8 cellular contexts compared by ENCODE assay signal in genomic region chr22:39146256-39147101, GRCh38. TPM values are rescaled to one million over a fixed set of nuclear protein-coding genes. Genes with fewer than 3 reads are reported as not detected.
A peak's percentile ranks its signal among the peaks of the same experiment; 100 is the strongest.
DNase-seq lines count a peak whose midpoint lies in the region; ATAC-seq and TF ChIP-seq lines count a peak whose summit lies in the region.

No MANE protein-coding gene starts in this region.

- H3K9ac ChIP-seq in colonic mucosa (ENCODE audit: low read depth in 2 of 2, low read length in 2 of 2), result peak overlapping the region; percentile 74 to 75

- H3K4me3 ChIP-seq in heart left ventricle, result peak overlapping the region in 11 of 12 donors; percentile 86 to 99 (median 95)
- H3K4me3 ChIP-seq in colonic mucosa, result peak overlapping the region; percentile 90
- peak overlapping the region; percentile 57 for H3K4me3 ChIP-seq in naive thymus-derived CD4-positive, alpha-beta T cell (ENCODE audit: low read length)
- H3K4me3 ChIP-seq in vagina, result peak overlapping the region; percentile 70 to 73

- no peaks in the 10 kb centered on the region for H3K9me3 Mint-ChIP-seq in naive thymus-derived CD4-positive, alpha-beta T cell

- H3K27ac Mint-ChIP-seq in naive thymus-derived CD4-positive, alpha-beta T cell, result peak overlapping the region; percentile 87 to 100 (median 98)

- DNase-seq in heart left ventricle (peak in 1 of 5 donors; percentile 23), Right ventricle myocardium superior (no peak), colonic mucosa (no peak), vagina (ENCODE audit: extremely low spot score in 2 of 2) (peak in 1 of 2 donors; percentile 88), NCI-H510A (lab: John Stamatoyannopoulos, UW) (no peak), NAMALWA (ENCODE audit: low spot score) (no peak)
- no peak for DNase-seq in naive thymus-derived CD4-positive, alpha-beta T cell

- TF ChIP-seq CTCF in heart left ventricle (IDR thresholded peaks at IDR 0.05), result no peak
- no peak for TF ChIP-seq CTCF in colonic mucosa (IDR thresholded peaks at IDR 0.05)
- TF ChIP-seq CTCF in vagina (IDR thresholded peaks at IDR 0.05), result no peak

- H3K36me3 Mint-ChIP-seq in naive thymus-derived CD4-positive, alpha-beta T cell, result peaks cover 0 to 7% (median 0%) of the 10 kb centered on the region in 5 donors

- no peaks in the 10 kb centered on the region for H3K9me3 ChIP-seq in heart left ventricle
- H3K9me3 ChIP-seq in colonic mucosa, result no peaks in the 10 kb centered on the region
- H3K9me3 ChIP-seq in naive thymus-derived CD4-positive, alpha-beta T cell (ENCODE audit: control insufficient read depth in 2 of 3, low read length in 3 of 3), result no peaks in the 10 kb centered on the region
- no peaks in the 10 kb centered on the region for H3K9me3 ChIP-seq in vagina

- H3K27me3 Mint-ChIP-seq in naive thymus-derived CD4-positive, alpha-beta T cell, result no peaks in the 10 kb centered on the region

- 51 to 61% (median 58%) methylated on average over 6 of the region's 6 CpGs for WGBS in heart left ventricle, 4 donors

- H3K27ac ChIP-seq in heart left ventricle (peak overlapping the region; percentile 68 to 99 (median 95)), colonic mucosa (peak overlapping the region; percentile 80), vagina (peak overlapping the region; percentile 99)
- peak overlapping the region; percentile 97 for H3K27ac ChIP-seq in naive thymus-derived CD4-positive, alpha-beta T cell (ENCODE audit: low read depth, low read length)

- H3K36me3 ChIP-seq in heart left ventricle (peaks cover 0 to 25% (median 9%) of the 10 kb centered on the region in 9 donors), colonic mucosa (no peaks in the 10 kb centered on the region), vagina (no peaks in the 10 kb centered on the region)
- H3K36me3 ChIP-seq in naive thymus-derived CD4-positive, alpha-beta T cell (ENCODE audit: control insufficient read depth in 2 of 3, insufficient read depth in 3 of 3, low read length in 3 of 3), result peaks cover 0 to 33% (median 0%) of the 10 kb centered on the region in 3 experiments

- TF ChIP-seq POLR2A in heart left ventricle (IDR thresholded peaks at IDR 0.05) (no peak), vagina (IDR thresholded peaks at IDR 0.05) (no peak)

- intact Hi-C loops in heart left ventricle (cut with DNase I) (no loop called here), Right ventricle myocardium superior (cut with DNase I) (no loop called here), colonic mucosa (cut with DNase I) (no loop called here), vagina (cut with DNase I) (no loop called here)
- intact Hi-C loops in naive thymus-derived CD4-positive, alpha-beta T cell (cut with micrococcal nuclease), result no loop called here

- POLR2A ChIA-PET in naive thymus-derived CD4-positive, alpha-beta T cell (lab: Charles Lee), result interaction anchor here (0.7 kb wide), 1 partner anchor 1662 kb away, joined by 3 read pairs; no protein-coding TSS in a partner anchor

- peaks cover 0 to 82% (median 51%) of the 10 kb centered on the region in 12 donors for H3K4me1 ChIP-seq in heart left ventricle
- H3K4me1 ChIP-seq in colonic mucosa, result peaks cover 5% of the 10 kb centered on the region
- peaks cover 44 to 54% of the 10 kb centered on the region in 2 donors for H3K4me1 ChIP-seq in naive thymus-derived CD4-positive, alpha-beta T cell (ENCODE audit: control insufficient read depth in 2 of 2, insufficient read depth in 2 of 2, low read length in 2 of 2)
- peaks cover 72% of the 10 kb centered on the region for H3K4me1 ChIP-seq in vagina

- H3K4me3 Mint-ChIP-seq in naive thymus-derived CD4-positive, alpha-beta T cell, result peak overlapping the region; percentile 84 to 95 (median 90)

- CTCF ChIA-PET in naive thymus-derived CD4-positive, alpha-beta T cell (lab: Charles Lee), result no interaction called here

- ATAC-seq in heart left ventricle (no peak), Right ventricle myocardium superior (ENCODE audit: poor library complexity) (no peak)
- no peak for ATAC-seq in naive thymus-derived CD4-positive, alpha-beta T cell
- no peak for ATAC-seq in activated CD4-positive, CD25-positive, alpha-beta regulatory T cell treated with anti-CD3 and anti-CD28 coated beads, Interleukin-2, amount 50 U/mL, for 24 hours

- peaks cover 24 to 71% (median 49%) of the 10 kb centered on the region in 7 donors for H3K4me1 Mint-ChIP-seq in naive thymus-derived CD4-positive, alpha-beta T cell

- no peaks in the 10 kb centered on the region for H3K27me3 ChIP-seq in heart left ventricle
- H3K27me3 ChIP-seq in colonic mucosa, result no peaks in the 10 kb centered on the region
- H3K27me3 ChIP-seq in naive thymus-derived CD4-positive, alpha-beta T cell (ENCODE audit: control insufficient read depth in 2 of 2, insufficient read depth in 2 of 2, low read length in 2 of 2), result no peaks in the 10 kb centered on the region
- no peaks in the 10 kb centered on the region for H3K27me3 ChIP-seq in vagina

RNA-seq across cellular contexts. Expression of gene CBX7, which starts 6.0 kb away (rescaled TPM):
- 100 to 1,000 TPM in 1 of 9 donors, 10 to 100 TPM in 8; 48.3 to 187 (median 75.0) TPM for total RNA-seq in heart left ventricle
- polyA plus RNA-seq in heart left ventricle, result 10 to 100 TPM; 50.1 to 60.4 TPM
- total RNA-seq in Right ventricle myocardium superior, result 69.9 TPM
- 10 to 100 TPM; 15.0 to 21.1 TPM for total RNA-seq in colonic mucosa
- 100 to 1,000 TPM in 2 of 5 experiments, 10 to 100 TPM in 3; 14.2 to 164 (median 76.9) TPM for total RNA-seq in naive thymus-derived CD4-positive, alpha-beta T cell
- 10 to 100 TPM; 24.1 to 32.7 TPM for polyA plus RNA-seq in naive thymus-derived CD4-positive, alpha-beta T cell
- 98.0 TPM for total RNA-seq in vagina

RNA-seq across cellular contexts. Expression of gene APOBEC3H, which starts 49.4 kb away (rescaled TPM):
- total RNA-seq in heart left ventricle, result 1 to 10 TPM in 1 of 9 donors, under 1 TPM in 3, not detected in 5; 0.21 to 1.7 (median 0.61) TPM
- under 1 TPM in 1 of 2 donors, not detected in 1; 0.46 TPM for polyA plus RNA-seq in heart left ventricle
- total RNA-seq in Right ventricle myocardium superior, result not detected
- under 1 TPM in 1 of 2 donors, not detected in 1; 0.45 TPM for total RNA-seq in colonic mucosa
- 10 to 100 TPM in 1 of 5 experiments, 1 to 10 TPM in 1, under 1 TPM in 2, not detected in 1; 0.29 to 31.3 (median 1.5) TPM for total RNA-seq in naive thymus-derived CD4-positive, alpha-beta T cell
- not detected for polyA plus RNA-seq in naive thymus-derived CD4-positive, alpha-beta T cell
- total RNA-seq in vagina, result not detected
